Comparison of ENCODE assay signal across 9 cellular contexts in genomic region chr15:90845201-90845949, GRCh38. TPM values are rescaled to one million over a fixed set of nuclear protein-coding genes. Genes with fewer than 3 reads are reported as not detected.
DNase-seq lines count a peak whose midpoint lies in the region; ATAC-seq, FAIRE-seq and TF ChIP-seq lines count a peak whose summit lies in the region.
"Had no signal": no experiment of that assay in that cellular context is flagged by ENCODE, and none has a peak within 500 bp of the region (broad histone marks: within the 10 kb centered on the region; RNA-seq: fewer than 3 reads in every experiment).

No MANE protein-coding gene starts in this region.

- CTCF ChIA-PET in WTC11 (lab: Charles Lee), result interaction anchor here (0.8 to 2.8 kb wide), 2 partner anchors 58 to 87 kb away, joined by 3 to 8 read pairs; partner anchors contain the start of gene HDDC3

- H3K4me3 ChIP-seq in right lobe of liver, result no peak overlapping the region
- no peak overlapping the region for H3K4me3 ChIP-seq in coronary artery

- H3K27ac ChIP-seq in right lobe of liver (no peak overlapping the region), coronary artery (peak overlapping the region in 1 of 2 donors; percentile 13)

- POLR2A ChIA-PET in WTC11 (lab: Charles Lee), result no interaction called here

- no peaks in the 10 kb centered on the region for H3K9me3 Mint-ChIP-seq in activated T-cell treated with anti-CD3 and anti-CD28 coated beads, Interleukin-2, amount 50 U/mL, for 72 hours
- no peaks in the 10 kb centered on the region for H3K9me3 Mint-ChIP-seq in WTC11
- H3K9me3 Mint-ChIP-seq: brain had no signal

- TF ChIP-seq POLR2A in H54 (IDR thresholded peaks at IDR 0.05; ENCODE audit: low read depth, low read length) (no peak), right lobe of liver (IDR thresholded peaks at IDR 0.05) (no peak)

- ATAC-seq in activated T-cell treated with anti-CD3 and anti-CD28 coated beads, Interleukin-2, amount 50 U/mL, for 72 hours (replicated peaks in 1 of 2), result peak; percentile 96 to 97
- ATAC-seq in right lobe of liver (peak; percentile 45 to 71 (median 60)), WTC11 (no peak)

- no peaks in the 10 kb centered on the region for H3K36me3 ChIP-seq in right lobe of liver

- intact Hi-C loops in right lobe of liver (cut with DNase I), result no loop called here

- peaks cover 13 to 36% of the 10 kb centered on the region in 2 donors for H3K36me3 Mint-ChIP-seq in activated T-cell treated with anti-CD3 and anti-CD28 coated beads, Interleukin-2, amount 50 U/mL, for 72 hours (ENCODE audit: insufficient read depth in 2 of 2)
- no peaks in the 10 kb centered on the region for H3K36me3 Mint-ChIP-seq in WTC11
- H3K36me3 Mint-ChIP-seq: brain had no signal

- peak overlapping the region; percentile 30 for H3K27ac Mint-ChIP-seq in activated T-cell treated with anti-CD3 and anti-CD28 coated beads, Interleukin-2, amount 50 U/mL, for 72 hours
- no peak overlapping the region for H3K27ac Mint-ChIP-seq in WTC11

- no peaks in the 10 kb centered on the region for H3K27me3 Mint-ChIP-seq in activated T-cell treated with anti-CD3 and anti-CD28 coated beads, Interleukin-2, amount 50 U/mL, for 72 hours (ENCODE audit: low read depth)
- no peaks in the 10 kb centered on the region for H3K27me3 Mint-ChIP-seq in WTC11 (ENCODE audit: low read depth)

- FAIRE-seq in H54 (lab: Jason Lieb, UNC), result peak; percentile 52

- peak; percentile 22 for DNase-seq in activated CD8-positive, alpha-beta memory T cell treated with anti-CD3 and anti-CD28 coated beads, Interleukin-2, amount 50 U/mL, for 4 hours
- no peak for DNase-seq in activated CD8-positive, alpha-beta memory T cell treated with anti-CD3 and anti-CD28 coated beads for 24 hours
- peak; percentile 63 for DNase-seq in H54 (ENCODE audit: insufficient read length, low spot score)
- peak; percentile 92 for DNase-seq in LHCN-M2 (ENCODE audit: low read depth)
- DNase-seq in activated T-cell treated with anti-CD3 and anti-CD28 coated beads, Interleukin-2, amount 50 U/mL, for 72 hours, result peak; percentile 86 to 89
- DNase-seq in right lobe of liver, result no peak
- DNase-seq in WTC11 (ENCODE audit: low spot score), result no peak
- DNase-seq in coronary artery (ENCODE audit: low spot score), result no peak

- peaks cover 67% of the 10 kb centered on the region for H3K4me1 Mint-ChIP-seq in activated T-cell treated with anti-CD3 and anti-CD28 coated beads, Interleukin-2, amount 50 U/mL, for 72 hours (ENCODE audit: low read depth)
- peaks cover 14% of the 10 kb centered on the region for H3K4me1 Mint-ChIP-seq in WTC11

- no peaks in the 10 kb centered on the region for H3K4me1 ChIP-seq in right lobe of liver

- TF ChIP-seq CTCF in right lobe of liver (IDR thresholded peaks at IDR 0.05), result no peak
- TF ChIP-seq CTCF in WTC11 (IDR thresholded peaks at IDR 0.05), result no peak
- no peak for TF ChIP-seq CTCF in coronary artery (IDR thresholded peaks at IDR 0.05)

- H3K27me3 ChIP-seq in right lobe of liver, result no peaks in the 10 kb centered on the region

- WGBS in right lobe of liver (ENCODE audit: insufficient coverage, low coverage, low lambda C conversion rate, missing lambda C conversion rate), result 27% methylated on average over 3 of the region's 9 CpGs

- no peaks in the 10 kb centered on the region for H3K9me3 ChIP-seq in right lobe of liver

- peak overlapping the region; percentile 54 to 75 for H3K4me3 Mint-ChIP-seq in activated T-cell treated with anti-CD3 and anti-CD28 coated beads, Interleukin-2, amount 50 U/mL, for 72 hours
- no peak overlapping the region for H3K4me3 Mint-ChIP-seq in WTC11
- H3K4me3 Mint-ChIP-seq: brain had no signal

TF ChIP-seq in WTC11, 78 proteins besides CTCF, POLR2A, EP300 and RAD21:
- TF ChIP-seq TP53 (CRISPR knock-in tag; IDR thresholded peaks at IDR 0.05) (no peak), EMX1 (CRISPR knock-in tag; IDR thresholded peaks at IDR 0.05) (no peak), USF2 (CRISPR knock-in tag; IDR thresholded peaks at IDR 0.05) (no peak)

RNA-seq across cellular contexts. Expression of gene FURIN, which starts 23.0 kb away (rescaled TPM):
- 32.1 and 36.1 TPM in 2 replicates for total RNA-seq in LHCN-M2 (2014; rRNA removed)
- 30.9 TPM for polyA plus RNA-seq in LHCN-M2 (2012)
- total RNA-seq in activated T-cell treated with anti-CD3 and anti-CD28 coated beads, Interleukin-2, amount 50 U/mL, for 72 hours, result 100 to 1,000 TPM; 604 to 721 TPM
- total RNA-seq in right lobe of liver, result 100 to 1,000 TPM; 122 to 232 (median 189) TPM
- 36.8 to 46.3 TPM (median 38.6 TPM) in 3 replicates for total RNA-seq in WTC11 (2021)

RNA-seq across cellular contexts. Expression of gene FES, which starts 38.9 kb away (rescaled TPM):
- total RNA-seq in LHCN-M2 (2014; rRNA removed), result 0.34 and 0.64 TPM in 2 replicates
- polyA plus RNA-seq in LHCN-M2 (2012), result 0.33 TPM
- total RNA-seq in activated T-cell treated with anti-CD3 and anti-CD28 coated beads, Interleukin-2, amount 50 U/mL, for 72 hours, result 10 to 100 TPM; 68.3 to 81.5 TPM
- total RNA-seq in right lobe of liver, result 10 to 100 TPM; 11.5 to 36.5 (median 18.5) TPM
- 9.7 to 10.2 TPM (median 10.0 TPM) in 3 replicates for total RNA-seq in WTC11 (2021)

RNA-seq across cellular contexts. Expression of gene MAN2A2, which starts 57.7 kb away (rescaled TPM):
- total RNA-seq in LHCN-M2 (2014; rRNA removed) (5.4 and 6.6 TPM in 2 replicates), right lobe of liver (10 to 100 TPM; 41.4 to 91.6 (median 59.8) TPM), WTC11 (2021) (27.9 to 31.5 TPM (median 31.0 TPM) in 3 replicates)
- 10.1 TPM for polyA plus RNA-seq in LHCN-M2 (2012)
- total RNA-seq in activated T-cell treated with anti-CD3 and anti-CD28 coated beads, Interleukin-2, amount 50 U/mL, for 72 hours, result 100 to 1,000 TPM; 159 to 190 TPM

Comparison
In these comparisons a context has a peak if more than half of its experiments do, and no peak if none do; other contexts are left out.
1. DNase-seq: peak in activated CD8-positive, alpha-beta memory T cell treated with anti-CD3 and anti-CD28 coated beads, Interleukin-2, amount 50 U/mL, for 4 hours (single experiment), H54 (single experiment), LHCN-M2 (single experiment) and activated T-cell treated with anti-CD3 and anti-CD28 coated beads, Interleukin-2, amount 50 U/mL, for 72 hours (2 of 2); none in activated CD8-positive, alpha-beta memory T cell treated with anti-CD3 and anti-CD28 coated beads for 24 hours (single experiment), right lobe of liver (0 of 3), WTC11 (single experiment) and coronary artery (single experiment).